Comparison of ENCODE assay signal across 20 cellular contexts in the genomic region with DNA sequence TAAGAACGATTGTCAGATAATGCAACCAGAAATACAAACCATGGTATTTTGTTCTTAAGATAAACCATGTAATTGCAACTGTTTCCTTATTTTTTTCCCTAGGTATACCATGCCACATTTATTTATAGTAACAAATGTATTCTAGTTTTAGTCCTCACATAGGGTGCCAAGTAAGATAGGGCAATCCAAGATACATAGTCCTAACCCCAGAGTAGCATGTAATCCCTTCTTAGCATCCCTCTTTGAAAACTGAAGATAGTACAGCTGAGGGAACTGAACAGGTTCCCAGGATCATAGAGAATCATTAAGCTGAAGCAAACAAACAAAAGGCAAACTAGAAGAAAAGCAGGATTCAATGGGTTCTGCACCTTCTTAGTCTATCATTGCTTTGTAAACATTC. TPM values are rescaled to one million over a fixed set of nuclear protein-coding genes. Genes with fewer than 3 reads are reported as not detected.
"Had no signal": no experiment of that assay in that cellular context is flagged by ENCODE, and none has a peak within 500 bp of the region (broad histone marks: within the 10 kb centered on the region; RNA-seq: fewer than 3 reads in every experiment).

No MANE protein-coding gene starts in this region.

- H3K27me3 ChIP-seq: esophagus muscularis mucosa, gastroesophageal sphincter, heart left ventricle, left lung, neutrophil, pancreas, testis had no signal

- H3K27me3 Mint-ChIP-seq: activated CD4-positive, alpha-beta T cell treated with anti-CD3 and anti-CD28 coated beads, Interleukin-2, amount 10 ng/mL, durations not matched to agents 7 days and 5 days; activated T-helper 17 cell treated with anti-CD3 and anti-CD28 coated beads, Interleukin-2, amount 50 U/mL, for 72 hours; type B pancreatic cell had no signal

- H3K27ac ChIP-seq: esophagus muscularis mucosa, gastroesophageal sphincter, heart left ventricle, left lung, neutrophil, pancreas, SK-N-MC had no signal

- H3K4me3 ChIP-seq: esophagus muscularis mucosa, gastroesophageal sphincter, heart left ventricle, left lung, pancreas, SK-N-MC, testis had no signal

- H3K27ac Mint-ChIP-seq: type B pancreatic cell had no signal

- H3K4me3 Mint-ChIP-seq: activated CD4-positive, alpha-beta T cell treated with anti-CD3 and anti-CD28 coated beads, Interleukin-2, amount 10 ng/mL, durations not matched to agents 7 days and 5 days; activated T-helper 17 cell treated with anti-CD3 and anti-CD28 coated beads, Interleukin-2, amount 50 U/mL, for 72 hours; stimulated activated effector memory CD8-positive, alpha-beta T cell treated with anti-CD3 and anti-CD28 coated beads, Interleukin-12 subunit alpha, Interleukin-12 subunit beta, amount 100 ng/mL, for 72 hours; type B pancreatic cell had no signal

- DNase-seq: activated CD4-positive, alpha-beta T cell treated with anti-CD3 and anti-CD28 coated beads, Interleukin-2, amount 10 ng/mL, durations not matched to agents 7 days and 5 days; activated naive CD4-positive, alpha-beta T cell treated with Interleukin-2 at 50 U/mL for 16 hours; activated T-cell treated with anti-CD3 and anti-CD28 coated beads for 4 hours; effector CD8-positive, alpha-beta T cell; heart left ventricle; left lung; pancreas; stimulated activated CD4-positive, alpha-beta T cell treated with anti-CD3 and anti-CD28 coated beads, Interleukin-4, amount 100 ng/mL, for 24 hours had no signal

- H3K9me3 ChIP-seq: esophagus muscularis mucosa, gastroesophageal sphincter, heart left ventricle, left lung, neutrophil, pancreas, testis had no signal

- ATAC-seq: activated T-helper 17 cell treated with anti-CD3 and anti-CD28 coated beads, Interleukin-2, amount 50 U/mL, for 72 hours; gastroesophageal sphincter; heart left ventricle; left lung; sciatic nerve; stimulated activated effector memory CD8-positive, alpha-beta T cell treated with anti-CD3 and anti-CD28 coated beads, Interleukin-12 subunit alpha, Interleukin-12 subunit beta, amount 100 ng/mL, for 72 hours had no signal

- H3K4me1 ChIP-seq: left lung, pancreas, testis had no signal

- H3K9me3 Mint-ChIP-seq: activated CD4-positive, alpha-beta T cell treated with anti-CD3 and anti-CD28 coated beads, Interleukin-2, amount 10 ng/mL, durations not matched to agents 7 days and 5 days; activated T-helper 17 cell treated with anti-CD3 and anti-CD28 coated beads, Interleukin-2, amount 50 U/mL, for 72 hours; stimulated activated effector memory CD8-positive, alpha-beta T cell treated with anti-CD3 and anti-CD28 coated beads, Interleukin-12 subunit alpha, Interleukin-12 subunit beta, amount 100 ng/mL, for 72 hours; type B pancreatic cell had no signal

RNA-seq across cellular contexts. Expression of a gene that starts 41.3 kb away (rescaled TPM):
- total RNA-seq: activated CD4-positive, alpha-beta T cell treated with anti-CD3 and anti-CD28 coated beads, Interleukin-2, amount 10 ng/mL, durations not matched to agents 7 days and 5 days; bronchial epithelial cell; endothelial cell of umbilical vein; kidney epithelial cell had no signal
- polyA plus RNA-seq: endothelial cell of umbilical vein had no signal
